ENCODE assay signal across 8 cellular contexts in the genomic region with DNA sequence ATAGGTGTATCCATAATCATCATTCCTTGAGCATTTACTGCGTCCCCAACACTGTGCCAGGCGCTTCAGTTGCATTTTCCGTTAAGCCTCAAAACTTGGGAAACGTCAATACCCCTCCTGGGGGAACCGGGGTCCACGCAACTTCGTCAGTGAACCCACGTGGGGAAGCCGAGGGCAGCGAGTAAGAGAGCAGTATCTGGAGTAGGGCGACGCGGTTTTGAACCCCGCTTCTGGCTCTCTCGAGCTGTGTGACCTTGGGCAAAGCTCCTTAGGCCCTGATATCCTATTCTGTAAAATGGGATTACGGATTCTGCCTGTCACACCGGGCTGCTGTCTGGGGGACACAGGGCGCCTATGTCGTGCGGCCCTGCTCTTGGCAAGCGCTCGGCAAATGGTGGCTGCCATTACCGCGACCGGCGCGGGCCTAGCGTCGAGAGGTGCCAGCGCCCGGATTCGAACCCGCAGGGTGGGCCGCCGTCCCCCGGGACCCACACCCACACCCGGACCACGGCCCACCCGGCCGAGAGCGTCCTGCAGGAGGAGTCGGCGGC. TPM values are rescaled to one million over a fixed set of nuclear protein-coding genes. Genes with fewer than 3 reads are reported as not detected.
DNase-seq lines count a peak whose midpoint lies in the region; ATAC-seq and TF ChIP-seq lines count a peak whose summit lies in the region.

No MANE protein-coding gene starts in this region.

- peak overlapping the region; percentile 97 to 99 for H3K18ac ChIP-seq in mesenchymal stem cell (ENCODE audit: low read depth in 1 of 2, low read length in 2 of 2)

- H3K4ac ChIP-seq in mesenchymal stem cell (ENCODE audit: low read depth in 1 of 2, low read length in 2 of 2) = peak overlapping the region; percentile 46 to 75

- ATAC-seq in body of pancreas (peak; percentile 3), GM19467 (IDR thresholded peaks at IDR 0.05; ENCODE audit: unreplicated experiment) (no peak)

- peak overlapping the region; percentile 90 for H3K27ac ChIP-seq in HL-60 (replicated peaks)
- H3K27ac ChIP-seq in body of pancreas = peak overlapping the region; percentile 89 to 94 (median 90)
- no peak overlapping the region for H3K27ac ChIP-seq in mesenchymal stem cell (ENCODE audit: low read length, poor library complexity, severe bottlenecking)

- peak overlapping the region; percentile 91 for H3K4me2 ChIP-seq in mesenchymal stem cell (ENCODE audit: low read length, poor library complexity, severe bottlenecking)

- TF ChIP-seq POLR2A in body of pancreas (IDR thresholded peaks at IDR 0.05) = no peak

- H3K9me3 ChIP-seq in body of pancreas (no peaks in the 10 kb centered on the region), mesenchymal stem cell (ENCODE audit: control insufficient read depth, low read length) (no peaks in the 10 kb centered on the region)

- H2AFZ ChIP-seq in mesenchymal stem cell (ENCODE audit: low read depth, low read length) = peak overlapping the region; percentile 60

- H3K9ac ChIP-seq in mesenchymal stem cell (ENCODE audit: low read length) = peak overlapping the region; percentile 91

- DNase-seq in NOMO-1 (lab: John Stamatoyannopoulos, UW; ENCODE audit: unreplicated experiment in 2 of 2) = peak; percentile 23 to 65
- DNase-seq in NOMO-1 treated with dmso at 0.1 percent for 144 hours (lab: John Stamatoyannopoulos, UW; ENCODE audit: unreplicated experiment) = no peak
- DNase-seq in HL-60 (ENCODE audit: low read depth in 1 of 2, low spot score in 1 of 2) = peak in 1 of 2 experiments; percentile 40
- DNase-seq in body of pancreas = no peak
- DNase-seq in mesenchymal stem cell = no peak
- no peak for DNase-seq in NK-92 (lab: John Stamatoyannopoulos, UW; ENCODE audit: unreplicated experiment)
- DNase-seq in NCI-H2196 treated with DMSO at 0.1 percent for 48 hours (lab: John Stamatoyannopoulos, UW; ENCODE audit: unreplicated experiment) = no peak

- H4K8ac ChIP-seq in mesenchymal stem cell (ENCODE audit: low read length) = peak overlapping the region; percentile 97

- H2BK15ac ChIP-seq in mesenchymal stem cell (ENCODE audit: low read depth, poor library complexity, severe bottlenecking) = no peak overlapping the region

- WGBS in body of pancreas, 2 donors = 2 to 18% methylated on average over 4 to 40 of the region's 43 CpGs
- WGBS in mesenchymal stem cell = 3% methylated on average over 20 of the region's 43 CpGs

- H2BK5ac ChIP-seq in mesenchymal stem cell (ENCODE audit: low read depth, low read length, poor library complexity, severe bottlenecking) = peak overlapping the region; percentile 5

- no peak overlapping the region for H2AK5ac ChIP-seq in mesenchymal stem cell (ENCODE audit: low read length, severe bottlenecking)

- intact Hi-C loops in body of pancreas (cut with DNase I) = no loop called here

- H3K36me3 ChIP-seq in body of pancreas (replicated peaks in 1 of 2; ENCODE audit: insufficient read depth in 1 of 2, low read depth in 2 of 2) = peaks cover under 1 to 6% of the 10 kb centered on the region in 2 donors
- H3K36me3 ChIP-seq in mesenchymal stem cell (ENCODE audit: control insufficient read depth in 1 of 2, insufficient read depth in 2 of 2, low read depth in 1 of 2, low read length in 2 of 2) = peaks cover 33 to 39% of the 10 kb centered on the region in 2 experiments

- H2BK12ac ChIP-seq in mesenchymal stem cell (ENCODE audit: low read length in 2 of 2) = peak overlapping the region in 1 of 2 experiments; percentile 37

- peaks cover 16% of the 10 kb centered on the region for H3K79me1 ChIP-seq in mesenchymal stem cell (replicated peaks; ENCODE audit: low read length, poor library complexity, severe bottlenecking)

- peak overlapping the region in 1 of 2 experiments; percentile 72 for H3K14ac ChIP-seq in mesenchymal stem cell (ENCODE audit: low read length in 2 of 2)

- TF ChIP-seq CTCF in HL-60 (IDR thresholded peaks at IDR 0.05; ENCODE audit: insufficient read depth, low read length) (no peak), body of pancreas (IDR thresholded peaks at IDR 0.05) (peak in 1 of 7 experiments; percentile 10)

- H3K4me3 ChIP-seq in HL-60 (replicated peaks; ENCODE audit: insufficient read depth, low read length) (peak overlapping the region; percentile 84), body of pancreas (peak overlapping the region; percentile 50 to 64), mesenchymal stem cell (ENCODE audit: insufficient read depth in 1 of 2, low read depth in 1 of 2, low read length in 2 of 2) (peak overlapping the region; percentile 87 to 97)

- H4K91ac ChIP-seq in mesenchymal stem cell (ENCODE audit: low read length) = peak overlapping the region; percentile 97

- H2BK120ac ChIP-seq in mesenchymal stem cell (ENCODE audit: low read depth, low read length) = no peak overlapping the region

- H3K4me1 ChIP-seq in body of pancreas (peaks cover 54% of the 10 kb centered on the region), mesenchymal stem cell (ENCODE audit: control insufficient read depth, insufficient read depth, low read depth, low read length) (peaks cover 30% of the 10 kb centered on the region)

- H3K23ac ChIP-seq in mesenchymal stem cell (ENCODE audit: low read length in 2 of 2) = no peak overlapping the region

- H3K27me3 ChIP-seq in HL-60 (ENCODE audit: insufficient read depth, poor library complexity, severe bottlenecking) = no peaks in the 10 kb centered on the region
- no peaks in the 10 kb centered on the region for H3K27me3 ChIP-seq in body of pancreas
- peaks cover 0 to 8% of the 10 kb centered on the region in 2 experiments for H3K27me3 ChIP-seq in mesenchymal stem cell (ENCODE audit: control insufficient read depth in 1 of 2, insufficient read depth in 1 of 2, low read length in 2 of 2)

RNA-seq across cellular contexts. Expression of a gene that starts 0.6 kb away (rescaled TPM):
- 10 to 100 TPM; 60.7 to 67.2 TPM for total RNA-seq in body of pancreas
- 18.2 TPM for polyA plus RNA-seq in mesenchymal stem cell (2013, experiment 1 of 2)
- 16.6 TPM for polyA plus RNA-seq in mesenchymal stem cell (2013, experiment 2 of 2)

Comparison
In these comparisons a context has a peak if more than half of its experiments do, and no peak if none do; other contexts are left out.
1. DNase-seq: peak in NOMO-1 (2 of 2); none in NOMO-1 treated with dmso at 0.1 percent for 144 hours (single experiment), body of pancreas (0 of 4), mesenchymal stem cell (single experiment), NK-92 (single experiment) and NCI-H2196 treated with DMSO at 0.1 percent for 48 hours (single experiment).
2. Peak in every context shown above with its lines, with median percentiles within 50 percentile points of each other: H3K4me3 ChIP-seq.